In the genomic region with DNA sequence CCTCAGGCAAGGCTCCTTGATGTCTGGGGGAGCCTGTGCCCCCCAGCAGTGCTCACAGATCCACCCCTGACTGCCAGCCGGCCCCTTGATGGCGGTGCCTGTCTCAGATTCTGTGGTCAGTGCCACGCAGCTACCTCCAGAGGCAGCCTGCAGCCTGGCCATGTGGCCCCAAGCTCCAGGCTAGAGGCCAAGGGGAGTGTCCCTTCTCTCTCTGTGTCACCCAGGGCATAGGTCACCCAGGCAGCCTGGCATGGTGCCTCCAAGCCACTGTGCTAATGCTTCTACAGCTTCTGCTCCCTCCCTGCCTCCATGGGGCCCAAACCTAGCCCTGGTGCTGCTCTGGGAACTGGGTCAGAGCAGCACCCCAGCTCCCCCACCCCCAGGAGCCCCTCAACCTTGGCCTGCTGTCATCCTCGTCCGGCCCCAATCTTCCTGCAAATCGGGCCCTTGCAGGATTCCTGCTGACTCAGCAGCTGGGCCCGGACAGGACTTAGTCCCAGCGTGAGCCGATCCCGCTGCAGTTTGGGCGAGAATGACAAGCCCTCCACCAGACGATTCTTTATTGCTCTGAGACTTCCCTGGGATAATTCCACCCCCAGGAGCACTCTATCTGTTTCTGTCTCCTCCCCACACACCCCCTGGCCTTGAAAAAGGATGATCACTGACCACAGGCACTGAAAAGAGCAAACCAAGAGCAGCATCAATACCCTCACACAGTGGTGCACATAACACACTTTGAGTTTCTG, we compare ENCODE assay signal across 13 cellular contexts. TPM values are rescaled to one million over a fixed set of nuclear protein-coding genes. Genes with fewer than 3 reads are reported as not detected.
A peak's percentile ranks its signal among the peaks of the same experiment; 100 is the strongest.
DNase-seq lines count a peak whose midpoint lies in the region; ATAC-seq, FAIRE-seq and TF ChIP-seq lines count a peak whose summit lies in the region.
"Had no signal": no experiment of that assay in that cellular context is flagged by ENCODE, and none has a peak within 500 bp of the region (broad histone marks: within the 10 kb centered on the region; RNA-seq: fewer than 3 reads in every experiment).

No MANE protein-coding gene starts in this region.

- in situ Hi-C loops in HepG2 (cut with HindIII; ENCODE audit: extremely low pct_ligation_motif_present, low pct_unique_long_range_greater_than_20kb), result no loop called here

- H3K4me1 ChIP-seq in colonic mucosa, result peaks cover 3% of the 10 kb centered on the region
- peaks cover 80% of the 10 kb centered on the region for H3K4me1 ChIP-seq in HepG2 (ENCODE audit: insufficient read depth, low read length)

- H3K36me3 ChIP-seq in colonic mucosa (no peaks in the 10 kb centered on the region), HepG2 (replicated peaks in 1 of 2; ENCODE audit: control insufficient read depth in 1 of 2, insufficient read depth in 2 of 2, low read length in 2 of 2) (no peaks in the 10 kb centered on the region)

- intact Hi-C loops in colonic mucosa (cut with DNase I), result no loop called here
- intact Hi-C loops in HepG2 (cut with micrococcal nuclease; ENCODE audit: unreplicated experiment), result loop anchor here (1.0 kb wide), 1 partner anchor 24 kb away; no protein-coding TSS in a partner anchor

- POLR2A ChIA-PET in HepG2 (lab: Yijun Ruan, JAX), result interaction anchor here (1.0 to 1.6 kb wide), 6 partner anchors 20 to 372 kb away, joined by 3 to 6 read pairs (median 4); a partner anchor contains a TSS

- no peak overlapping the region for H3K4me3 Mint-ChIP-seq in HFFc6
- H3K4me3 Mint-ChIP-seq in stimulated activated effector memory CD8-positive, alpha-beta T cell treated with anti-CD3 and anti-CD28 coated beads, Interleukin-12 subunit alpha, Interleukin-12 subunit beta, amount 100 ng/mL, for 72 hours, result no peak overlapping the region
- H3K4me3 Mint-ChIP-seq: activated CD4-positive, alpha-beta T cell treated with anti-CD3 and anti-CD28 coated beads, Interleukin-2, amount 10 ng/mL, durations not matched to agents 7 days and 5 days; activated naive CD4-positive, alpha-beta T cell treated with anti-CD3 and anti-CD28 coated beads for 36 hours had no signal

- no peaks in the 10 kb centered on the region for H3K9me3 Mint-ChIP-seq in HFFc6
- no peaks in the 10 kb centered on the region for H3K9me3 Mint-ChIP-seq in stimulated activated effector memory CD8-positive, alpha-beta T cell treated with anti-CD3 and anti-CD28 coated beads, Interleukin-12 subunit alpha, Interleukin-12 subunit beta, amount 100 ng/mL, for 72 hours
- H3K9me3 Mint-ChIP-seq: activated CD4-positive, alpha-beta T cell treated with anti-CD3 and anti-CD28 coated beads, Interleukin-2, amount 10 ng/mL, durations not matched to agents 7 days and 5 days; activated naive CD4-positive, alpha-beta T cell treated with anti-CD3 and anti-CD28 coated beads for 36 hours had no signal

- H2AFZ ChIP-seq in HepG2 (ENCODE audit: low read length), result peak overlapping the region; percentile 91

- peak overlapping the region; percentile 91 for H3K4me2 ChIP-seq in HepG2 (ENCODE audit: low read depth, low read length)

- FAIRE-seq in HepG2 (lab: Jason Lieb, UNC) (no peak), D721Med (lab: Jason Lieb, UNC) (no peak)
- FAIRE-seq: colon had no signal

- no peaks in the 10 kb centered on the region for H3K27me3 ChIP-seq in colonic mucosa
- no peaks in the 10 kb centered on the region for H3K27me3 ChIP-seq in HepG2 (ENCODE audit: control insufficient read depth in 1 of 2, insufficient read depth in 2 of 2, low read length in 2 of 2)

- no peak for TF ChIP-seq CTCF in HFFc6 (IDR thresholded peaks at IDR 0.05)
- no peak for TF ChIP-seq CTCF in colonic mucosa (IDR thresholded peaks at IDR 0.05)
- TF ChIP-seq CTCF in HepG2 (CRISPR knock-in tag; IDR thresholded peaks at IDR 0.05), result no peak
- no peak for TF ChIP-seq CTCF in D721Med (IDR thresholded peaks at IDR 0.05; ENCODE audit: insufficient read depth, missing control alignments)

- no peak; the same call in 1 of the 2 replicates for TF ChIP-seq RAD21 in HepG2 (CRISPR knock-in tag; IDR thresholded peaks at IDR 0.05)

- BruUV-seq in HepG2 (replicated peaks; lab: Mats Ljungman, UMichigan), result no TSS peak

- peak overlapping the region; percentile 37 for H3K27ac ChIP-seq in colonic mucosa
- peak overlapping the region; percentile 81 for H3K27ac ChIP-seq in HepG2 (ENCODE audit: extremely low read length, insufficient read depth, low read length)

- H3K4me3 ChIP-seq in colonic mucosa (no peak overlapping the region), HepG2 (replicated peaks in 1 of 3; ENCODE audit: insufficient read depth in 1 of 3, low read depth in 2 of 3, low read length in 3 of 3) (peak overlapping the region; percentile 46 to 72 (median 57))

- TF ChIP-seq EP300 in HepG2 (IDR thresholded peaks at IDR 0.05; ENCODE audit: low read depth in 2 of 2, low read length in 2 of 2) (no peak), HepG2 (CRISPR knock-in tag; IDR thresholded peaks at IDR 0.05; ENCODE audit: borderline replicate concordance) (no peak)

- H3K36me3 Mint-ChIP-seq in HFFc6 (ENCODE audit: low read depth), result no peaks in the 10 kb centered on the region
- H3K36me3 Mint-ChIP-seq in stimulated activated effector memory CD8-positive, alpha-beta T cell treated with anti-CD3 and anti-CD28 coated beads, Interleukin-12 subunit alpha, Interleukin-12 subunit beta, amount 100 ng/mL, for 72 hours, result no peaks in the 10 kb centered on the region

- H4K20me1 ChIP-seq in HepG2 (ENCODE audit: insufficient read depth, low read length), result no peaks in the 10 kb centered on the region

- H3K27ac Mint-ChIP-seq in HFFc6, result peak overlapping the region; percentile 7; the same call in 1 of the 2 replicates
- peak overlapping the region; percentile 20 for H3K27ac Mint-ChIP-seq in stimulated activated effector memory CD8-positive, alpha-beta T cell treated with anti-CD3 and anti-CD28 coated beads, Interleukin-12 subunit alpha, Interleukin-12 subunit beta, amount 100 ng/mL, for 72 hours
- H3K27ac Mint-ChIP-seq: activated CD4-positive, alpha-beta T cell treated with anti-CD3 and anti-CD28 coated beads, Interleukin-2, amount 10 ng/mL, durations not matched to agents 7 days and 5 days; activated naive CD4-positive, alpha-beta T cell treated with anti-CD3 and anti-CD28 coated beads for 36 hours had no signal

- no peak for DNase-seq in HFFc6
- peak; percentile 83 for DNase-seq in colonic mucosa
- DNase-seq in HepG2 (ENCODE audit: low spot score), result peak; percentile 80
- no peak for DNase-seq in stimulated activated effector memory CD8-positive, alpha-beta T cell treated with anti-CD3 and anti-CD28 coated beads, Interleukin-12 subunit alpha, Interleukin-12 subunit beta, amount 100 ng/mL, for 72 hours (ENCODE audit: low spot score in 2 of 2)
- DNase-seq in D721Med (ENCODE audit: insufficient read length, low spot score), result no peak
- DNase-seq in EL, result no peak
- DNase-seq: activated CD4-positive, alpha-beta T cell treated with anti-CD3 and anti-CD28 coated beads, Interleukin-2, amount 10 ng/mL, durations not matched to agents 7 days and 5 days; activated naive CD4-positive, alpha-beta T cell treated with anti-CD3 and anti-CD28 coated beads for 36 hours; NCI-H510A treated with DMSO at 0.1 percent for 48 hours; SW 1271 had no signal

- H3K9ac ChIP-seq in colonic mucosa (ENCODE audit: low read depth in 2 of 2, low read length in 2 of 2) (no peak overlapping the region), HepG2 (ENCODE audit: insufficient read depth, low read depth, low read length) (peak overlapping the region; percentile 59)

- ATAC-seq in HepG2, result peak; percentile 95
- peak; percentile 15 for ATAC-seq in stimulated activated effector memory CD8-positive, alpha-beta T cell treated with anti-CD3 and anti-CD28 coated beads, Interleukin-12 subunit alpha, Interleukin-12 subunit beta, amount 100 ng/mL, for 72 hours
- no peak for ATAC-seq in GM18505 (IDR thresholded peaks at IDR 0.05; ENCODE audit: unreplicated experiment)
- ATAC-seq in HG02763 (IDR thresholded peaks at IDR 0.05; ENCODE audit: unreplicated experiment), result no peak

- peak; percentile 64 to 71; a peak in 3 of 4 replicates for TF ChIP-seq POLR2A in HepG2 (IDR thresholded peaks at IDR 0.05; ENCODE audit: insufficient read depth in 1 of 2, low read depth in 2 of 2, low read length in 2 of 2)
- TF ChIP-seq POLR2A in GM18505 (IDR thresholded peaks at IDR 0.05; ENCODE audit: borderline replicate concordance, extremely low read depth, insufficient read depth, insufficient read length), result no peak

- peaks cover 15% of the 10 kb centered on the region for H3K4me1 Mint-ChIP-seq in HFFc6 (ENCODE audit: low read depth)
- peaks cover 8% of the 10 kb centered on the region for H3K4me1 Mint-ChIP-seq in stimulated activated effector memory CD8-positive, alpha-beta T cell treated with anti-CD3 and anti-CD28 coated beads, Interleukin-12 subunit alpha, Interleukin-12 subunit beta, amount 100 ng/mL, for 72 hours

- H3K79me2 ChIP-seq in HepG2 (ENCODE audit: insufficient read depth, low read length), result no peaks in the 10 kb centered on the region

- WGBS in HepG2 (ENCODE audit: low lambda C conversion rate), result 0% methylated on average over 2 of the region's 12 CpGs

- peaks cover 9% of the 10 kb centered on the region for H3K27me3 Mint-ChIP-seq in HFFc6 (ENCODE audit: insufficient read depth)

- no peaks in the 10 kb centered on the region for H3K9me3 ChIP-seq in colonic mucosa
- H3K9me3 ChIP-seq in HepG2 (ENCODE audit: low read length), result no peaks in the 10 kb centered on the region

- CTCF ChIA-PET in HepG2 (lab: Yijun Ruan, JAX; ENCODE audit: low intra/inter-chr PET ratio, low total read pairs), result no interaction called here

RNA-seq across cellular contexts. Expression of a gene that starts 2.7 kb away (rescaled TPM):
- not detected for total RNA-seq in HFFc6 (2021; fragmentation: NEBNext Ultra II Directional; extraction: Animal tissue kit (Norgen Biotek cat#: 25700))
- 1 to 10 TPM in 1 of 2 donors, under 1 TPM in 1; 0.84 to 2.3 TPM for total RNA-seq in colonic mucosa
- total RNA-seq in HepG2 (2016; rRNA removed; fragmentation: Illumina TruSeq; extraction: Trizol), result 0.04 TPM in 1 of 2 replicates, not detected in the other
- not detected in 2 replicates for total RNA-seq in HepG2 (2016; cell fraction: cytosol; rRNA removed; fragmentation: Illumina TruSeq; extraction: Trizol; ENCODE audit: low read depth)
- 0.06 and 0.07 TPM in 2 replicates for total RNA-seq in HepG2 (2016; cell fraction: insoluble cytoplasmic fraction; rRNA removed; fragmentation: Illumina TruSeq; extraction: Trizol)
- total RNA-seq in HepG2 (2016; cell fraction: membrane; rRNA removed; fragmentation: Illumina TruSeq; extraction: Trizol), result 0.15 TPM in 1 of 2 replicates, not detected in the other
- total RNA-seq in HepG2 (2016; cell fraction: nucleus; rRNA removed; fragmentation: Illumina TruSeq; extraction: Trizol), result 0.12 TPM in 1 of 2 replicates, not detected in the other
- polyA plus RNA-seq in HepG2 (2011; rRNA removed), result 0.17 and 0.22 TPM in 2 replicates
- 0.11 and 0.18 TPM in 2 replicates for polyA plus RNA-seq in HepG2 (2011; cell fraction: cytosol; rRNA removed)
- 0.05 and 0.09 TPM in 2 replicates for polyA plus RNA-seq in HepG2 (2011; cell fraction: nucleus; rRNA removed)
- 0.15 TPM in 2 replicates for polyA plus RNA-seq in HepG2 (2012)
- 0.03 TPM in 1 of 2 replicates, not detected in the other for polyA plus RNA-seq in HepG2 (2016; cell fraction: cytosol; fragmentation: Illumina TruSeq; extraction: Trizol; ENCODE audit: low read depth)
- polyA plus RNA-seq in HepG2 (2016; cell fraction: insoluble cytoplasmic fraction; fragmentation: Illumina TruSeq; extraction: Trizol; ENCODE audit: low read depth), result 0.05 and 0.11 TPM in 2 replicates
- polyA plus RNA-seq in HepG2 (2016; cell fraction: membrane; fragmentation: Illumina TruSeq; extraction: Trizol; ENCODE audit: low read depth), result 0.06 TPM in 1 of 2 replicates, not detected in the other
- polyA plus RNA-seq in HepG2 (2016; cell fraction: nucleus; fragmentation: Illumina TruSeq; extraction: Trizol; ENCODE audit: insufficient read depth, low read depth), result 0.15 TPM in 1 of 2 replicates, not detected in the other
- polyA minus RNA-seq in HepG2 (2011; rRNA and poly(A)+ RNA removed; ENCODE audit: low replicate concordance), result 0.18 TPM in 1 of 2 replicates, not detected in the other
- not detected in 2 replicates for polyA minus RNA-seq in HepG2 (2011; cell fraction: cytosol; rRNA and poly(A)+ RNA removed)
- polyA minus RNA-seq in HepG2 (2011; cell fraction: nucleus; rRNA and poly(A)+ RNA removed), result 0.25 and 0.26 TPM in 2 replicates

RNA-seq across cellular contexts. Expression of a gene that starts 40.2 kb away (rescaled TPM):
- total RNA-seq in HFFc6 (2021; fragmentation: NEBNext Ultra II Directional; extraction: Animal tissue kit (Norgen Biotek cat#: 25700)), result 10 to 100 TPM; 13.3 to 17.4 (median 15.6) TPM
- total RNA-seq in colonic mucosa, result 1 to 10 TPM; 6.2 to 7.5 TPM
- 21.6 and 28.3 TPM in 2 replicates for total RNA-seq in HepG2 (2016; rRNA removed; fragmentation: Illumina TruSeq; extraction: Trizol)
- total RNA-seq in HepG2 (2016; cell fraction: cytosol; rRNA removed; fragmentation: Illumina TruSeq; extraction: Trizol; ENCODE audit: low read depth), result 3.2 and 3.7 TPM in 2 replicates
- 21.1 and 26.2 TPM in 2 replicates for total RNA-seq in HepG2 (2016; cell fraction: insoluble cytoplasmic fraction; rRNA removed; fragmentation: Illumina TruSeq; extraction: Trizol)
- total RNA-seq in HepG2 (2016; cell fraction: membrane; rRNA removed; fragmentation: Illumina TruSeq; extraction: Trizol), result 12.9 and 13.0 TPM in 2 replicates
- total RNA-seq in HepG2 (2016; cell fraction: nucleus; rRNA removed; fragmentation: Illumina TruSeq; extraction: Trizol), result 21.1 and 23.4 TPM in 2 replicates
- 11.0 and 13.4 TPM in 2 replicates for polyA plus RNA-seq in HepG2 (2011; rRNA removed)
- 6.5 and 8.7 TPM in 2 replicates for polyA plus RNA-seq in HepG2 (2011; cell fraction: cytosol; rRNA removed)
- polyA plus RNA-seq in HepG2 (2011; cell fraction: nucleus; rRNA removed), result 11.5 and 13.2 TPM in 2 replicates
- 12.5 and 13.4 TPM in 2 replicates for polyA plus RNA-seq in HepG2 (2012)
- 1.7 and 1.8 TPM in 2 replicates for polyA plus RNA-seq in HepG2 (2016; cell fraction: cytosol; fragmentation: Illumina TruSeq; extraction: Trizol; ENCODE audit: low read depth)
- polyA plus RNA-seq in HepG2 (2016; cell fraction: insoluble cytoplasmic fraction; fragmentation: Illumina TruSeq; extraction: Trizol; ENCODE audit: low read depth), result 24.7 and 26.7 TPM in 2 replicates
- polyA plus RNA-seq in HepG2 (2016; cell fraction: membrane; fragmentation: Illumina TruSeq; extraction: Trizol; ENCODE audit: low read depth), result 7.0 and 7.6 TPM in 2 replicates
- polyA plus RNA-seq in HepG2 (2016; cell fraction: nucleus; fragmentation: Illumina TruSeq; extraction: Trizol; ENCODE audit: insufficient read depth, low read depth), result 36.4 and 40.4 TPM in 2 replicates
- 5.9 and 18.2 TPM in 2 replicates for polyA minus RNA-seq in HepG2 (2011; rRNA and poly(A)+ RNA removed; ENCODE audit: low replicate concordance)
- 8.4 and 9.7 TPM in 2 replicates for polyA minus RNA-seq in HepG2 (2011; cell fraction: cytosol; rRNA and poly(A)+ RNA removed)
- 17.5 and 20.1 TPM in 2 replicates for polyA minus RNA-seq in HepG2 (2011; cell fraction: nucleus; rRNA and poly(A)+ RNA removed)

Comparison
In these comparisons a context has a peak if more than half of its experiments do, and no peak if none do; other contexts are left out.
1. DNase-seq: peak in colonic mucosa (single experiment) and HepG2 (single experiment); none in HFFc6 (single experiment), stimulated activated effector memory CD8-positive, alpha-beta T cell treated with anti-CD3 and anti-CD28 coated beads, Interleukin-12 subunit alpha, Interleukin-12 subunit beta, amount 100 ng/mL, for 72 hours (0 of 2), D721Med (single experiment) and EL (single experiment).
2. ATAC-seq: peak in HepG2 (single experiment) and stimulated activated effector memory CD8-positive, alpha-beta T cell treated with anti-CD3 and anti-CD28 coated beads, Interleukin-12 subunit alpha, Interleukin-12 subunit beta, amount 100 ng/mL, for 72 hours (single experiment); none in GM18505 (single experiment) and HG02763 (single experiment).